18 cellular contexts compared by ENCODE assay signal in genomic region chr20:48905322-48905647, GRCh38. TPM values are rescaled to one million over a fixed set of nuclear protein-coding genes. Genes with fewer than 3 reads are reported as not detected.
DNase-seq lines count a peak whose midpoint lies in the region; ATAC-seq and TF ChIP-seq lines count a peak whose summit lies in the region.
"Had no signal": no experiment of that assay in that cellular context is flagged by ENCODE, and none has a peak within 500 bp of the region (broad histone marks: within the 10 kb centered on the region; RNA-seq: fewer than 3 reads in every experiment).

No MANE protein-coding gene starts in this region.

- H3K4me1 Mint-ChIP-seq in activated T-helper 17 cell treated with anti-CD3 and anti-CD28 coated beads, Interleukin-2, amount 50 U/mL, for 72 hours = peaks cover 9% of the 10 kb centered on the region
- peaks cover 9% of the 10 kb centered on the region for H3K4me1 Mint-ChIP-seq in type B pancreatic cell (ENCODE audit: unreplicated experiment)

- H3K36me3 Mint-ChIP-seq in activated T-helper 17 cell treated with anti-CD3 and anti-CD28 coated beads, Interleukin-2, amount 50 U/mL, for 72 hours (ENCODE audit: low read depth) = no peaks in the 10 kb centered on the region
- no peaks in the 10 kb centered on the region for H3K36me3 Mint-ChIP-seq in type B pancreatic cell
- H3K36me3 Mint-ChIP-seq: activated naive CD4-positive, alpha-beta T cell treated with anti-CD3 and anti-CD28 coated beads, Interleukin-2, amount 10 ng/mL, durations not matched to agents 7 days and 5 days; naive thymus-derived CD8-positive, alpha-beta T cell; T-cell had no signal

- H3K36me3 ChIP-seq in left ventricle myocardium inferior (no peaks in the 10 kb centered on the region), KMS-11 (ENCODE audit: insufficient read depth) (no peaks in the 10 kb centered on the region)
- H3K36me3 ChIP-seq: adrenal gland, BE2C, Peyer's patch, prostate gland, sigmoid colon, suprapubic skin had no signal

- no peak overlapping the region for H3K4me3 Mint-ChIP-seq in activated T-helper 17 cell treated with anti-CD3 and anti-CD28 coated beads, Interleukin-2, amount 50 U/mL, for 72 hours
- H3K4me3 Mint-ChIP-seq in type B pancreatic cell = no peak overlapping the region
- H3K4me3 Mint-ChIP-seq: activated naive CD4-positive, alpha-beta T cell treated with anti-CD3 and anti-CD28 coated beads, Interleukin-2, amount 10 ng/mL, durations not matched to agents 7 days and 5 days; naive thymus-derived CD8-positive, alpha-beta T cell; T-cell had no signal

- H3K27me3 Mint-ChIP-seq in activated T-helper 17 cell treated with anti-CD3 and anti-CD28 coated beads, Interleukin-2, amount 50 U/mL, for 72 hours = no peaks in the 10 kb centered on the region
- peaks cover 20% of the 10 kb centered on the region for H3K27me3 Mint-ChIP-seq in type B pancreatic cell
- H3K27me3 Mint-ChIP-seq: naive thymus-derived CD8-positive, alpha-beta T cell had no signal

- H3K79me2 ChIP-seq in KMS-11 (ENCODE audit: insufficient read depth, low read depth) = no peaks in the 10 kb centered on the region

- peak; percentile 7 for TF ChIP-seq CTCF in left ventricle myocardium inferior (IDR thresholded peaks at IDR 0.05; ENCODE audit: borderline replicate concordance)
- peak; percentile 2; the same call in 1 of the 2 replicates for TF ChIP-seq CTCF in KMS-11 (conservative IDR thresholded peaks at IDR 0.05; ENCODE audit: low read depth, low read length)
- peak; percentile 12 for TF ChIP-seq CTCF in type B pancreatic cell (conservative IDR thresholded peaks at IDR 0.05)

- H3K27ac ChIP-seq in left ventricle myocardium inferior (replicated peaks) (no peak overlapping the region), KMS-11 (no peak overlapping the region)
- H3K27ac ChIP-seq: adrenal gland, Peyer's patch, prostate gland, sigmoid colon, suprapubic skin had no signal

- H3K9me3 ChIP-seq in left ventricle myocardium inferior (replicated peaks) = no peaks in the 10 kb centered on the region
- H3K9me3 ChIP-seq: adrenal gland, BE2C, Peyer's patch, prostate gland, sigmoid colon, suprapubic skin had no signal

- no peaks in the 10 kb centered on the region for H3K9me3 Mint-ChIP-seq in activated T-helper 17 cell treated with anti-CD3 and anti-CD28 coated beads, Interleukin-2, amount 50 U/mL, for 72 hours
- no peaks in the 10 kb centered on the region for H3K9me3 Mint-ChIP-seq in type B pancreatic cell

- ATAC-seq in left ventricle myocardium superior = no peak
- no peak for ATAC-seq in activated T-helper 17 cell treated with anti-CD3 and anti-CD28 coated beads, Interleukin-2, amount 50 U/mL, for 72 hours (replicated peaks)
- ATAC-seq in sciatic nerve = no peak
- ATAC-seq in GM21447 (IDR thresholded peaks at IDR 0.05; ENCODE audit: unreplicated experiment) = no peak

- H3K4me3 ChIP-seq in left ventricle myocardium inferior (no peak overlapping the region), KMS-11 (IDR thresholded peaks at IDR 0.05; ENCODE audit: insufficient read depth, low read depth, low read length) (no peak overlapping the region)
- H3K4me3 ChIP-seq: adrenal gland, Peyer's patch, prostate gland, sigmoid colon, suprapubic skin had no signal

- DNase-seq in left ventricle myocardium inferior (no peak), left ventricle myocardium superior (no peak), type B pancreatic cell (ENCODE audit: extremely low spot score, unreplicated experiment) (no peak), NCI-H1105 (lab: John Stamatoyannopoulos, UW) (no peak), sciatic nerve (ENCODE audit: low spot score) (no peak)
- DNase-seq: DMS153, sigmoid colon had no signal

- 0 out of 2 replicates have a peak overlapping the region, but pooled peaks have one; percentile 18 for H3K4me2 ChIP-seq in KMS-11

- peaks cover 5% of the 10 kb centered on the region for H3K4me1 ChIP-seq in left ventricle myocardium inferior
- peaks cover 10% of the 10 kb centered on the region for H3K4me1 ChIP-seq in KMS-11 (ENCODE audit: low read depth, poor library complexity, severe bottlenecking)
- H3K4me1 ChIP-seq: Peyer's patch, prostate gland had no signal

- H3K27me3 ChIP-seq in left ventricle myocardium inferior (ENCODE audit: low read depth) (no peaks in the 10 kb centered on the region), KMS-11 (ENCODE audit: insufficient read depth, low read depth) (peaks cover 4% of the 10 kb centered on the region; the same call in 1 of the 2 replicates)
- H3K27me3 ChIP-seq: adrenal gland, BE2C, Peyer's patch, sigmoid colon had no signal

- H3K9ac ChIP-seq in KMS-11 = no peak overlapping the region

- peak overlapping the region; percentile 71 for H3K27ac Mint-ChIP-seq in activated T-helper 17 cell treated with anti-CD3 and anti-CD28 coated beads, Interleukin-2, amount 50 U/mL, for 72 hours
- no peak overlapping the region for H3K27ac Mint-ChIP-seq in type B pancreatic cell
- H3K27ac Mint-ChIP-seq: activated naive CD4-positive, alpha-beta T cell treated with anti-CD3 and anti-CD28 coated beads, Interleukin-2, amount 10 ng/mL, durations not matched to agents 7 days and 5 days; T-cell had no signal

- no peaks in the 10 kb centered on the region for H4K20me1 ChIP-seq in KMS-11 (ENCODE audit: insufficient read depth)

- intact Hi-C loops in left ventricle myocardium inferior (cut with micrococcal nuclease) = loop anchor here (5.0 kb wide), 1 partner anchor 248 kb away; no protein-coding TSS in a partner anchor
- intact Hi-C loops in left ventricle myocardium superior (cut with micrococcal nuclease) = no loop called here
- intact Hi-C loops in sciatic nerve (cut with DNase I) = loop anchor here (5.0 kb wide), 1 partner anchor 248 kb away; no protein-coding TSS in a partner anchor

- no peak overlapping the region for H2AFZ ChIP-seq in KMS-11 (ENCODE audit: low read depth)

RNA-seq across cellular contexts. Expression of gene ARFGEF2, which starts 16.2 kb away (rescaled TPM):
- total RNA-seq in left ventricle myocardium inferior = 45.1 TPM
- 44.9 TPM for total RNA-seq in left ventricle myocardium superior
- total RNA-seq in activated T-helper 17 cell treated with anti-CD3 and anti-CD28 coated beads, Interleukin-2, amount 50 U/mL, for 72 hours = 10 to 100 TPM; 22.9 to 32.0 TPM
- total RNA-seq in type B pancreatic cell (ENCODE audit: low replicate concordance) = 26.7 and 39.2 TPM in 2 replicates
- 26.5 TPM for total RNA-seq in sciatic nerve
